In the genomic region with DNA sequence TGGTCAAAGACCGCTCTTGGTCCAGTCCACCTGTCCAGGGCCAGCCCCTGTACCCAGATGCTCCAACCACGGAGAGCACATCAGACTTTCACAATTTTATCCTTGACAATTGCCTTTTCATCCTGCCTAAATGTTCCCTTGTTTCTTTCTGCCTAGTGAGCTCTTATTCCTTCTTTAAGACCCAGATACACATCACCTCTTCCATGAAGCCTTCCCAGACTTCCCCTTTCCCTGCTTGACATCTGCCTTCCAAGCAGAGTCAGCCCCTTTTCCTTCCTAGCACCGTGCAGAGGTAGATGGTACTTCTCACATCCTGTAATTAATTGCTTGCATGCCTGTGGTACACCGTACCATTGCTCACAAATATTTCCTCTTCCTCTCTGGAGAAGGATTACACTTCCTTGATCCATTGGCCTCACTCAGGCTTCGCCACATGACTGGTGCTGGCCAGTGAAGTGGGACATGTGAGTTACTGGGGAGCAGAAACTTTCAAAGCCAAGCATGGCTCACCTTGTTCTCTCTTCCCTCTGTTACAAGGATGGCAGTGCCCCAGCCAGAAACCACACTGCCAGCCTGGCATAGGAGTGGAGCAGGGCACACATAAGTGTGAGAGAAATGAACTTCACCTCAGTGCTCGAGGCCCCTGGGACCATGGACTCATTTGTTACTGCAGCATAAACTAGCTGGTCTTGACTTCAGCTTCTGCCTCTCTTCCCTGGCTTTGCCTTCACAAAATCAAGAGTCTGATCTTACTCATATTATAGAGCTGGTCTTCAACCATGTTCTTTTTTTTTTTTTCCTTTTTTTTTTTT, we compare ENCODE assay signal across 9 cellular contexts. TPM values are rescaled to one million over a fixed set of nuclear protein-coding genes. Genes with fewer than 3 reads are reported as not detected.
A peak's percentile ranks its signal among the peaks of the same experiment; 100 is the strongest.
DNase-seq lines count a peak whose midpoint lies in the region; ATAC-seq and TF ChIP-seq lines count a peak whose summit lies in the region.
"Had no signal": no experiment of that assay in that cellular context is flagged by ENCODE, and none has a peak within 500 bp of the region (broad histone marks: within the 10 kb centered on the region; RNA-seq: fewer than 3 reads in every experiment).

No MANE protein-coding gene starts in this region.

- H3K4me3 Mint-ChIP-seq in central memory CD8-positive, alpha-beta T cell = peak overlapping the region; percentile 52
- H3K4me3 Mint-ChIP-seq in neural progenitor cell = peak overlapping the region; percentile 81

- 72 to 76% methylated on average over 6 of the region's 6 CpGs for WGBS in tibial nerve, 2 donors

- H3K36me3 ChIP-seq in neural progenitor cell (no peaks in the 10 kb centered on the region), tibial nerve (no peaks in the 10 kb centered on the region)

- H3K27ac ChIP-seq in neural progenitor cell (no peak overlapping the region), tibial nerve (no peak overlapping the region)

- H3K27me3 ChIP-seq in neural progenitor cell = peaks cover 48% of the 10 kb centered on the region
- H3K27me3 ChIP-seq in tibial nerve = peaks cover 0 to 13% of the 10 kb centered on the region in 2 donors

- peaks cover 67% of the 10 kb centered on the region for H3K27me3 Mint-ChIP-seq in central memory CD8-positive, alpha-beta T cell
- H3K27me3 Mint-ChIP-seq in neural progenitor cell (ENCODE audit: insufficient read depth, low read depth) = peaks cover 37% of the 10 kb centered on the region

- peak overlapping the region; percentile 85 for H3K4me2 ChIP-seq in neural progenitor cell

- H3K79me2 ChIP-seq in neural progenitor cell (ENCODE audit: low read depth) = no peaks in the 10 kb centered on the region

- peak; percentile 91 for DNase-seq in ELR (ENCODE audit: low read depth)
- peak; percentile 53 for DNase-seq in MV-4-11 (lab: John Stamatoyannopoulos, UW)
- no peak for DNase-seq in central memory CD8-positive, alpha-beta T cell (ENCODE audit: low spot score in 2 of 2)
- no peak for DNase-seq in neural progenitor cell (ENCODE audit: low spot score)
- no peak for DNase-seq in tibial nerve (ENCODE audit: low spot score in 2 of 2)
- DNase-seq in activated gamma-delta T cell (lab: John Stamatoyannopoulos, UW) = no peak

- TF ChIP-seq CTCF in neural progenitor cell (IDR thresholded peaks at IDR 0.05) = no peak
- TF ChIP-seq CTCF in tibial nerve (IDR thresholded peaks at IDR 0.05) = no peak

- no peak overlapping the region for H3K9ac ChIP-seq in neural progenitor cell

- no peaks in the 10 kb centered on the region for H3K36me3 Mint-ChIP-seq in central memory CD8-positive, alpha-beta T cell (ENCODE audit: insufficient read depth)
- no peaks in the 10 kb centered on the region for H3K36me3 Mint-ChIP-seq in neural progenitor cell

- H3K4me3 ChIP-seq in neural progenitor cell (peak overlapping the region; percentile 62), tibial nerve (peak overlapping the region in 1 of 4 donors; percentile 30)

- no peak for TF ChIP-seq POLR2A in tibial nerve (IDR thresholded peaks at IDR 0.05)

- peaks cover 10% of the 10 kb centered on the region for H3K4me1 Mint-ChIP-seq in central memory CD8-positive, alpha-beta T cell
- H3K4me1 Mint-ChIP-seq in neural progenitor cell = peaks cover 35% of the 10 kb centered on the region

- H3K9me3 ChIP-seq in neural progenitor cell (ENCODE audit: low read depth) = no peaks in the 10 kb centered on the region
- no peaks in the 10 kb centered on the region for H3K9me3 ChIP-seq in tibial nerve

- no peak for ATAC-seq in central memory CD8-positive, alpha-beta T cell (replicated peaks; ENCODE audit: extremely low read depth, poor library complexity, severe bottlenecking)
- ATAC-seq in HG03175 (IDR thresholded peaks at IDR 0.05; ENCODE audit: unreplicated experiment) (no peak), HG03571 (IDR thresholded peaks at IDR 0.05; ENCODE audit: unreplicated experiment) (no peak)

- no peak overlapping the region for H2AFZ ChIP-seq in neural progenitor cell (replicated peaks)

- H3F3A ChIP-seq in neural progenitor cell (ENCODE audit: low read depth) = peaks cover 27% of the 10 kb centered on the region

- H3K27ac Mint-ChIP-seq in central memory CD8-positive, alpha-beta T cell (ENCODE audit: low read depth) = no peak overlapping the region
- H3K27ac Mint-ChIP-seq in neural progenitor cell = no peak overlapping the region

- TF ChIP-seq EP300 in tibial nerve (IDR thresholded peaks at IDR 0.05) = no peak

- H3K4me1 ChIP-seq in neural progenitor cell = peaks cover 13% of the 10 kb centered on the region
- peaks cover 0 to 17% (median 4%) of the 10 kb centered on the region in 4 donors for H3K4me1 ChIP-seq in tibial nerve

- H3K9me3 Mint-ChIP-seq in central memory CD8-positive, alpha-beta T cell = no peaks in the 10 kb centered on the region
- peaks cover 3% of the 10 kb centered on the region for H3K9me3 Mint-ChIP-seq in neural progenitor cell

- no peaks in the 10 kb centered on the region for H4K20me1 ChIP-seq in neural progenitor cell (ENCODE audit: low read depth)

RNA-seq across cellular contexts. Expression of a gene that starts 44.0 kb away (rescaled TPM):
- total RNA-seq in neural progenitor cell (ENCODE audit: low replicate concordance) (0.06 TPM in 1 of 2 replicates, not detected in the other), tibial nerve (not detected)
- total RNA-seq: glomerular endothelial cell had no signal

RNA-seq across cellular contexts. Expression of a gene that starts 52.8 kb away (rescaled TPM):
- total RNA-seq in neural progenitor cell (ENCODE audit: low replicate concordance) (0.59 TPM in 1 of 2 replicates, not detected in the other), tibial nerve (10 to 100 TPM in 1 of 4 donors, 1 to 10 TPM in 3; 4.2 to 12.5 (median 5.3) TPM)

Comparison
In these comparisons a context has a peak if more than half of its experiments do, and no peak if none do; other contexts are left out.
1. DNase-seq: peak in ELR (single experiment) and MV-4-11 (single experiment); none in central memory CD8-positive, alpha-beta T cell (0 of 2), neural progenitor cell (single experiment), tibial nerve (0 of 2) and activated gamma-delta T cell (single experiment).